ENCODE assay signal across 9 cellular contexts in the genomic region with DNA sequence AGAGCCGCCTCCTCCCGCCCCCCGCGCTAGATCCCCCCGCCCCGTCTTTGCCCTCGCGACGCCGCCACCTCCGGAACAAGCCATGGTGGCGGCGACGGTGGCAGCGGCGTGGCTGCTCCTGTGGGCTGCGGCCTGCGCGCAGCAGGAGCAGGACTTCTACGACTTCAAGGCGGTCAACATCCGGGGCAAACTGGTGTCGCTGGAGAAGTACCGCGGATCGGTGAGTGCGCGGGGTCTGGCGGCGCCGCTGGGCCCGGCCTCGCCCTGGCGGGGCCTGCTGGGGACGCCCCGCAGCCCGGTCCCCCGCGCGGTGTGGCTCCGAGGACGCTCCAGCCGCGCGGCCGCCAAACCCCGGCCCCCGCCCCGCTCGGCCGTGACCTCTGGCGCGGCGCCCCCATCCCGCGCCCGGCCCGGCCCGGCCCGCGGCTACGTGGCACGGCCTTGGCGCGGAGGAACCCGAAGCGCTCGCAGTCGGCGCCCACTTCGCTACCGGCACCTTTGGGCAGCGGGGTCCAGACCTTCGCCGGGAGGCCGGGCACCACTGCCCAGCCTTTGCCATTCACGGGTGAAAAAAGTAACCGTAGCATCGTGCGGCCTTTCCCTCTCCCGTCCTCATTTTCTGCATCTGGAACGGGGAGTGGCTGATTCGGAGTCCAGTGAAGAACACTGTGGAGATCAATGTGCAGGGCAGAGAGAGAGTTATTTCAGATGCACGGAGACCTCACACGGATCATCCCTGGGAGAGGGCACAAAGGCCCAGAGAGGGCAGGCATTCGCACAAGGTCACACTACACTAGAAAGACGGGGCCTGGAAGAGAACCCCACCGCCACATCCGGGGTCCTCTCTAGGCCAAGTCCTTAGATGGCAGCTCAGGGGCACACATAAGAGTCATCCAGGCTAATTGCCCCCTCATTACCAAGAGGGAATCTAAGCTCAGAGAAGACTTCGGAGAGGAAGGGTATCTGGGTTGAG. TPM values are rescaled to one million over a fixed set of nuclear protein-coding genes. Genes with fewer than 3 reads are reported as not detected.
A peak's percentile ranks its signal among the peaks of the same experiment; 100 is the strongest.
DNase-seq lines count a peak whose midpoint lies in the region; ATAC-seq and TF ChIP-seq lines count a peak whose summit lies in the region.
"Had no signal": no experiment of that assay in that cellular context is flagged by ENCODE, and none has a peak within 500 bp of the region (broad histone marks: within the 10 kb centered on the region; RNA-seq: fewer than 3 reads in every experiment).

A gene (plus strand): TSS at position 44 of the 973 bp plus-strand sequence. CDS start 39 bp downstream, at position 83.

- CTCF ChIA-PET in CD4-positive, alpha-beta T cell (lab: Charles Lee): interaction anchor here (1.2 kb wide), 1 partner anchor 16 kb away, joined by 5 read pairs; no protein-coding TSS in a partner anchor

- H3K27me3 Mint-ChIP-seq in CD4-positive, alpha-beta T cell: no peaks in the 10 kb centered on the region

- POLR2A ChIA-PET in CD4-positive, alpha-beta T cell (lab: Charles Lee): interaction anchor here (0.9 to 5.1 kb wide), 13 partner anchors 9 to 198 kb away, joined by 3 to 34 read pairs (median 4); a partner anchor contains a TSS

- peak; percentile 42 to 67 (median 56) for DNase-seq in CD4-positive, alpha-beta T cell
- peak; percentile 35 to 36 for DNase-seq in activated CD4-positive, alpha-beta T cell treated with anti-CD3 and anti-CD28 coated beads, Interleukin-2, amount 50 U/mL, for 24 hours (ENCODE audit: low read depth in 1 of 2, low spot score in 1 of 2)
- peak in 1 of 2 donors; percentile 49 for DNase-seq in dermis microvascular lymphatic vessel endothelial cell (ENCODE audit: low read depth in 2 of 2)
- DNase-seq in lower leg skin (ENCODE audit: low spot score in 2 of 2): peak in 1 of 2 donors; percentile 85
- peak; percentile 59 for DNase-seq in stimulated activated CD4-positive, alpha-beta T cell treated with anti-CD3 and anti-CD28 coated beads, Interleukin-4, amount 100 ng/mL, for 1 hour
- DNase-seq in HCEC 1CT: no peak

- H3K36me3 ChIP-seq in KOPT-K1 (ENCODE audit: insufficient read depth, low read length): peaks cover 23% of the 10 kb centered on the region

- peak within 1 kb of the TSS; percentile 73 for H3K27ac ChIP-seq in CD4-positive, alpha-beta T cell (ENCODE audit: low read depth, low read length)
- H3K27ac ChIP-seq in KOPT-K1 (ENCODE audit: low read depth, low read length, poor library complexity, severe bottlenecking): peak within 1 kb of the TSS; percentile 61
- H3K27ac ChIP-seq: HL-60 had no signal

- TF ChIP-seq POLR2A in lower leg skin (IDR thresholded peaks at IDR 0.05): no peak

- 13 to 15% methylated on average over 27 to 39 of the region's 90 CpGs for WGBS in lower leg skin, 2 donors

- H3K9me3 ChIP-seq in CD4-positive, alpha-beta T cell (ENCODE audit: control insufficient read depth, low read length): no peaks in the 10 kb centered on the region
- no peaks in the 10 kb centered on the region for H3K9me3 ChIP-seq in KOPT-K1 (ENCODE audit: insufficient read depth, low read length, poor library complexity, severe bottlenecking)

- ATAC-seq in CD4-positive, alpha-beta T cell (ENCODE audit: poor library complexity): peak; percentile 84
- ATAC-seq in HG03565 (IDR thresholded peaks at IDR 0.05; ENCODE audit: unreplicated experiment): no peak

- no peaks in the 10 kb centered on the region for H3K9me3 Mint-ChIP-seq in CD4-positive, alpha-beta T cell

- no peak for TF ChIP-seq CTCF in CD4-positive, alpha-beta T cell (IDR thresholded peaks at IDR 0.05)
- no peak for TF ChIP-seq CTCF in lower leg skin (IDR thresholded peaks at IDR 0.05)

- H3K36me3 Mint-ChIP-seq in CD4-positive, alpha-beta T cell (ENCODE audit: low read depth): peaks cover 47% of the 10 kb centered on the region

- H3K27ac Mint-ChIP-seq in CD4-positive, alpha-beta T cell: peak within 1 kb of the TSS; percentile 96

- intact Hi-C loops in CD4-positive, alpha-beta T cell (cut with DNase I, micrococcal nuclease): loop anchor here (1.0 to 10.0 kb wide), 5 partner anchors 30 to 85 kb away; a partner anchor contains a TSS
- intact Hi-C loops in lower leg skin (cut with DNase I; ENCODE audit: low total_unique reads): no loop called here

- peak within 1 kb of the TSS; percentile 92 for H3K4me3 Mint-ChIP-seq in CD4-positive, alpha-beta T cell

- H3K4me3 ChIP-seq in lower leg skin (ENCODE audit: low read depth, poor library complexity, severe bottlenecking): peak within 1 kb of the TSS; percentile 40

- H3K27me3 ChIP-seq in CD4-positive, alpha-beta T cell (ENCODE audit: control insufficient read depth, insufficient read depth, low read length): no peaks in the 10 kb centered on the region

- H3K4me1 Mint-ChIP-seq in CD4-positive, alpha-beta T cell (ENCODE audit: low read depth): peaks cover 50% of the 10 kb centered on the region

RNA-seq across cellular contexts. Expression of the gene that starts here (rescaled TPM):
- 10 to 100 TPM; 11.7 to 12.5 TPM for total RNA-seq in CD4-positive, alpha-beta T cell
- total RNA-seq in dermis microvascular lymphatic vessel endothelial cell (15.0 and 20.7 TPM in 2 replicates), lower leg skin (1 to 10 TPM; 4.8 to 9.1 (median 9.0) TPM)
